ENCODE assay signal across 11 cellular contexts in genomic region chr15:91694829-91695205, GRCh38.
DNase-seq lines count a peak whose midpoint lies in the region; ATAC-seq and TF ChIP-seq lines count a peak whose summit lies in the region.
"Had no signal": no experiment of that assay in that cellular context is flagged by ENCODE, and none has a peak within 500 bp of the region (broad histone marks: within the 10 kb centered on the region; RNA-seq: fewer than 3 reads in every experiment).

No MANE protein-coding gene starts in this region.

- 27 to 29% methylated on average over 4 of the region's 4 CpGs for WGBS in lower leg skin, 2 donors

- H3K4me1 Mint-ChIP-seq in CD8-positive, alpha-beta T cell (ENCODE audit: low read depth): no peaks in the 10 kb centered on the region
- H3K4me1 Mint-ChIP-seq: activated naive CD8-positive, alpha-beta T cell treated with anti-CD3 and anti-CD28 coated beads, Interleukin-2, amount 10 ng/mL, durations not matched to agents 7 days and 5 days had no signal

- H3K27me3 ChIP-seq in thoracic aorta (replicated peaks; ENCODE audit: insufficient read depth): no peaks in the 10 kb centered on the region
- no peaks in the 10 kb centered on the region for H3K27me3 ChIP-seq in CD8-positive, alpha-beta T cell (ENCODE audit: insufficient read depth, low read length)

- no peak for TF ChIP-seq POLR2A in lower leg skin (IDR thresholded peaks at IDR 0.05)

- peak; percentile 69 for ATAC-seq in thoracic aorta (ENCODE audit: insufficient number of reproducible peaks, low FRiP score, low read depth)
- ATAC-seq in CD8-positive, alpha-beta T cell: no peak
- ATAC-seq in GM21825 (IDR thresholded peaks at IDR 0.05; ENCODE audit: unreplicated experiment): no peak

- intact Hi-C loops in lower leg skin (cut with DNase I; ENCODE audit: low total_unique reads): no loop called here
- intact Hi-C loops in CD8-positive, alpha-beta T cell (cut with DNase I, micrococcal nuclease): no loop called here

- no peak overlapping the region for H3K4me3 ChIP-seq in lower leg skin (ENCODE audit: low read depth, poor library complexity, severe bottlenecking)
- H3K4me3 ChIP-seq in thoracic aorta: peak overlapping the region; percentile 62
- H3K4me3 ChIP-seq in CD8-positive, alpha-beta T cell (ENCODE audit: low read depth, low read length): no peak overlapping the region

- DNase-seq in HuH-7.5 (ENCODE audit: low spot score): peak; percentile 20
- DNase-seq in cerebellar cortex (ENCODE audit: low spot score): peak; percentile 1
- DNase-seq in lower leg skin (ENCODE audit: low spot score in 2 of 2): peak; percentile 82 to 89
- peak; percentile 11 for DNase-seq in thoracic aorta (ENCODE audit: low spot score)
- DNase-seq in activated naive CD4-positive, alpha-beta T cell treated with Interleukin-2 at 50 U/mL for 16 hours: no peak
- DNase-seq in CD8-positive, alpha-beta T cell: no peak
- no peak for DNase-seq in DMS53 treated with DMSO at 0.1 percent for 48 hours (lab: John Stamatoyannopoulos, UW; ENCODE audit: unreplicated experiment)
- DNase-seq: activated naive CD8-positive, alpha-beta T cell treated with anti-CD3 and anti-CD28 coated beads, Interleukin-2, amount 10 ng/mL, durations not matched to agents 7 days and 5 days; NCI-H1048; stimulated activated CD8-positive, alpha-beta memory T cell treated with anti-CD3 and anti-CD28 coated beads, Interleukin-4, amount 100 ng/mL, for 48 hours had no signal

- no peaks in the 10 kb centered on the region for H3K36me3 Mint-ChIP-seq in CD8-positive, alpha-beta T cell
- H3K36me3 Mint-ChIP-seq: activated naive CD8-positive, alpha-beta T cell treated with anti-CD3 and anti-CD28 coated beads, Interleukin-2, amount 10 ng/mL, durations not matched to agents 7 days and 5 days had no signal

- TF ChIP-seq CTCF in lower leg skin (IDR thresholded peaks at IDR 0.05): no peak
- TF ChIP-seq CTCF in thoracic aorta (IDR thresholded peaks at IDR 0.05): no peak
- TF ChIP-seq CTCF in CD8-positive, alpha-beta T cell (IDR thresholded peaks at IDR 0.05): no peak

- no peak overlapping the region for H3K4me3 Mint-ChIP-seq in CD8-positive, alpha-beta T cell
- H3K4me3 Mint-ChIP-seq: activated naive CD8-positive, alpha-beta T cell treated with anti-CD3 and anti-CD28 coated beads, Interleukin-2, amount 10 ng/mL, durations not matched to agents 7 days and 5 days had no signal

- H3K4me1 ChIP-seq in thoracic aorta (ENCODE audit: control insufficient read depth in 1 of 2, low read depth in 2 of 2): peaks cover 0 to 10% of the 10 kb centered on the region in 2 donors
- no peaks in the 10 kb centered on the region for H3K4me1 ChIP-seq in CD8-positive, alpha-beta T cell (ENCODE audit: insufficient read depth, low read length)

- H3K9me3 Mint-ChIP-seq in CD8-positive, alpha-beta T cell: no peaks in the 10 kb centered on the region
- H3K9me3 Mint-ChIP-seq: activated naive CD8-positive, alpha-beta T cell treated with anti-CD3 and anti-CD28 coated beads, Interleukin-2, amount 10 ng/mL, durations not matched to agents 7 days and 5 days had no signal

- H3K27me3 Mint-ChIP-seq in CD8-positive, alpha-beta T cell (ENCODE audit: low read depth): no peaks in the 10 kb centered on the region

- H3K9me3 ChIP-seq in thoracic aorta: no peaks in the 10 kb centered on the region
- no peaks in the 10 kb centered on the region for H3K9me3 ChIP-seq in CD8-positive, alpha-beta T cell (ENCODE audit: low read length)

- H3K27ac ChIP-seq in thoracic aorta: peak overlapping the region; percentile 61 to 76
- no peak overlapping the region for H3K27ac ChIP-seq in CD8-positive, alpha-beta T cell (ENCODE audit: low read depth, low read length)

- POLR2A ChIA-PET in CD8-positive, alpha-beta T cell (lab: Charles Lee): no interaction called here

- CTCF ChIA-PET in CD8-positive, alpha-beta T cell (lab: Charles Lee): interaction anchor here (7.5 kb wide), 1 partner anchor 11 kb away, joined by 51 read pairs; no protein-coding TSS in a partner anchor

- H3K27ac Mint-ChIP-seq in CD8-positive, alpha-beta T cell: no peak overlapping the region
- H3K27ac Mint-ChIP-seq: activated naive CD8-positive, alpha-beta T cell treated with anti-CD3 and anti-CD28 coated beads, Interleukin-2, amount 10 ng/mL, durations not matched to agents 7 days and 5 days had no signal

- no peaks in the 10 kb centered on the region for H3K36me3 ChIP-seq in thoracic aorta
- H3K36me3 ChIP-seq in CD8-positive, alpha-beta T cell (ENCODE audit: insufficient read depth, low read length): no peaks in the 10 kb centered on the region

Comparison
In these comparisons a context has a peak if more than half of its experiments do, and no peak if none do; other contexts are left out.
1. DNase-seq: peak in HuH-7.5 (single experiment), cerebellar cortex (single experiment), lower leg skin (2 of 2) and thoracic aorta (single experiment); none in activated naive CD4-positive, alpha-beta T cell treated with Interleukin-2 at 50 U/mL for 16 hours (single experiment), CD8-positive, alpha-beta T cell (0 of 7) and DMS53 treated with DMSO at 0.1 percent for 48 hours (single experiment).